8 cellular contexts compared by ENCODE assay signal in genomic region chr1:37513795-37514349, GRCh38. TPM values are rescaled to one million over a fixed set of nuclear protein-coding genes. Genes with fewer than 3 reads are reported as not detected.
DNase-seq lines count a peak whose midpoint lies in the region; ATAC-seq and TF ChIP-seq lines count a peak whose summit lies in the region.

No MANE protein-coding gene starts in this region.

- peak overlapping the region; percentile 31 for H3K27ac ChIP-seq in HCT116 (ENCODE audit: low read depth, low read length)
- no peak overlapping the region for H3K27ac ChIP-seq in stomach smooth muscle (ENCODE audit: low read length)

- peaks cover 0 to 36% (median 0%) of the 10 kb centered on the region in 3 donors for H3K36me3 Mint-ChIP-seq in naive thymus-derived CD8-positive, alpha-beta T cell

- H3K27ac Mint-ChIP-seq in naive thymus-derived CD8-positive, alpha-beta T cell = peak overlapping the region; percentile 84 to 98 (median 96)

- no peak for TF ChIP-seq POLR2A in HCT116 (IDR thresholded peaks at IDR 0.05; ENCODE audit: borderline replicate concordance, extremely low read depth, insufficient read depth, insufficient read length)

- DNase-seq in D341Med (ENCODE audit: low spot score) (peak; percentile 57), HCT116 (ENCODE audit: low read depth, low spot score) (no peak), NCI-H2227 treated with DMSO at 0.1 percent for 48 hours (lab: John Stamatoyannopoulos, UW) (peak; percentile 35), epithelial cell of esophagus (ENCODE audit: low read depth) (peak; percentile 53), cortex of kidney (lab: John Stamatoyannopoulos, UW) (no peak)
- DNase-seq in activated CD8-positive, alpha-beta memory T cell treated with anti-CD3 and anti-CD28 coated beads for 4 hours (ENCODE audit: low read depth in 2 of 2) = peak; percentile 38 to 65
- peak; percentile 13 to 70 (median 30) for DNase-seq in naive thymus-derived CD8-positive, alpha-beta T cell

- H3K4me1 ChIP-seq in HCT116 (ENCODE audit: control insufficient read depth in 1 of 2, insufficient read depth in 2 of 2, low read length in 2 of 2) (peaks cover 10 to 19% of the 10 kb centered on the region in 2 experiments; a peak in 3 of 4 replicates), stomach smooth muscle (ENCODE audit: control insufficient read depth, insufficient read depth, low read length) (peaks cover 17% of the 10 kb centered on the region)

- peaks cover 12 to 20% of the 10 kb centered on the region in 2 experiments for H3K36me3 ChIP-seq in HCT116 (ENCODE audit: control insufficient read depth in 1 of 2, insufficient read depth in 2 of 2, low read length in 2 of 2)
- H3K36me3 ChIP-seq in stomach smooth muscle (ENCODE audit: control insufficient read depth in 2 of 2, insufficient read depth in 2 of 2, low read length in 2 of 2) = peaks cover 7 to 10% of the 10 kb centered on the region in 2 donors

- RAD21 ChIA-PET in HCT116 (lab: Charles Lee; ENCODE audit: low non-redundant PET in 1 of 2, low total read pairs in 2 of 2, uncharacterized antibody in 2 of 2, unreplicated experiment in 2 of 2) = interaction anchor here in 1 of 2 experiments (0.6 kb wide), 1 partner anchor 354 kb away, joined by 4 read pairs; no protein-coding TSS in a partner anchor

- H3K4me3 ChIP-seq in HCT116 (replicated peaks in 1 of 2; ENCODE audit: low read depth in 1 of 2, low read length in 2 of 2) (peak overlapping the region; percentile 72 to 82), epithelial cell of esophagus (ENCODE audit: low read length) (peak overlapping the region; percentile 77), stomach smooth muscle (ENCODE audit: low read length in 2 of 2) (peak overlapping the region; percentile 86 to 94)

- peak; percentile 33 for ATAC-seq in HCT116
- ATAC-seq in naive thymus-derived CD8-positive, alpha-beta T cell = peak; percentile 3 to 12

- H3K9me3 ChIP-seq in HCT116 (ENCODE audit: control insufficient read depth in 1 of 2, insufficient read depth in 1 of 2, low read depth in 1 of 2, low read length in 2 of 2) (no peaks in the 10 kb centered on the region), stomach smooth muscle (ENCODE audit: control insufficient read depth in 2 of 2, low read length in 2 of 2) (no peaks in the 10 kb centered on the region)

- CTCF ChIA-PET in HCT116 (lab: Charles Lee) = interaction anchor here (0.7 to 1.8 kb wide), 10 partner anchors 8 to 176 kb away, joined by 3 to 10 read pairs (median 5); partner anchors contain the start of gene SNIP1

- no peaks in the 10 kb centered on the region for H3K27me3 Mint-ChIP-seq in naive thymus-derived CD8-positive, alpha-beta T cell

- no peaks in the 10 kb centered on the region for H3K9me2 ChIP-seq in HCT116 (ENCODE audit: insufficient read depth)

- H3K4me2 ChIP-seq in HCT116 (ENCODE audit: low read length) = peak overlapping the region; percentile 85

- H4K20me1 ChIP-seq in HCT116 (ENCODE audit: insufficient read depth) = no peaks in the 10 kb centered on the region

- H3K4me3 Mint-ChIP-seq in naive thymus-derived CD8-positive, alpha-beta T cell = peak overlapping the region; percentile 89 to 99 (median 97)

- peaks cover 23 to 51% (median 48%) of the 10 kb centered on the region in 4 donors for H3K4me1 Mint-ChIP-seq in naive thymus-derived CD8-positive, alpha-beta T cell

- no peak for TF ChIP-seq CTCF in HCT116 (IDR thresholded peaks at IDR 0.05 in 2 of 3, conservative IDR thresholded peaks at IDR 0.05 in 1 of 3; ENCODE audit: borderline replicate concordance in 1 of 3, insufficient read depth in 1 of 3, low read depth in 2 of 3, low read length in 2 of 3)
- TF ChIP-seq CTCF in epithelial cell of esophagus (IDR thresholded peaks at IDR 0.05; ENCODE audit: insufficient read depth, low read depth, low read length, missing control alignments) = no peak

- intact Hi-C loops in HCT116 (cut with micrococcal nuclease) = no loop called here

- TSS peak; percentile 45 for BruUV-seq in HCT116 (replicated peaks; lab: Mats Ljungman, UMichigan)

- no peak overlapping the region for H2AFZ ChIP-seq in HCT116 (ENCODE audit: low read depth, low read length, poor library complexity, severe bottlenecking)

- H3K9me3 Mint-ChIP-seq in naive thymus-derived CD8-positive, alpha-beta T cell = peaks cover 0 to 2% (median 0%) of the 10 kb centered on the region in 9 donors

- POLR2A ChIA-PET in HCT116 (lab: Charles Lee) = no interaction called here
- POLR2A ChIA-PET in naive thymus-derived CD8-positive, alpha-beta T cell (lab: Charles Lee) = interaction anchor here (0.6 to 5.5 kb wide), 17 partner anchors 8 to 178 kb away, joined by 3 to 133 read pairs (median 5); partner anchors contain the start of genes CDCA8, SNIP1 and ZC3H12A

- H3K27me3 ChIP-seq in HCT116 (ENCODE audit: insufficient read depth, low read length) = no peaks in the 10 kb centered on the region
- no peaks in the 10 kb centered on the region for H3K27me3 ChIP-seq in stomach smooth muscle (ENCODE audit: control insufficient read depth in 1 of 2, insufficient read depth in 2 of 2, low read length in 2 of 2)

- H3K79me2 ChIP-seq in HCT116 (ENCODE audit: insufficient read depth, low read length) = peaks cover 23% of the 10 kb centered on the region

- H3K9ac ChIP-seq in HCT116 (ENCODE audit: low read length) = peak overlapping the region; percentile 70
- H3K9ac ChIP-seq in stomach smooth muscle (ENCODE audit: low read length in 2 of 2) = peak overlapping the region; percentile 72 to 94

- TF ChIP-seq RAD21 in HCT116 (IDR thresholded peaks at IDR 0.05; ENCODE audit: low read depth) = no peak

TF ChIP-seq in HCT116, 20 proteins besides CTCF, POLR2A, EP300 and RAD21:
- TF ChIP-seq EZH2 (IDR thresholded peaks at IDR 0.05) (no peak), EGR1 (IDR thresholded peaks at IDR 0.05; ENCODE audit: low read depth) (no peak), SIN3A (IDR thresholded peaks at IDR 0.05; ENCODE audit: low read depth) (no peak), MAX (IDR thresholded peaks at IDR 0.05) (no peak), TCF7L2 (IDR thresholded peaks at IDR 0.05; ENCODE audit: borderline replicate concordance, extremely low read depth, insufficient read depth, insufficient read length) (no peak), POLR2AphosphoS5 (IDR thresholded peaks at IDR 0.05; ENCODE audit: low read depth, low read length) (no peak), JUND (IDR thresholded peaks at IDR 0.05) (no peak), ELF1 (IDR thresholded peaks at IDR 0.05; ENCODE audit: borderline replicate concordance, low read depth) (no peak), EZH2phosphoT487 (IDR thresholded peaks at IDR 0.05; ENCODE audit: borderline replicate concordance) (no peak), CEBPB (IDR thresholded peaks at IDR 0.05; ENCODE audit: low read depth) (no peak), FOSL1 (IDR thresholded peaks at IDR 0.05; ENCODE audit: low read depth) (no peak), ZNF274 (IDR thresholded peaks at IDR 0.05; ENCODE audit: low read depth, low read length) (no peak), YY1 (IDR thresholded peaks at IDR 0.05; ENCODE audit: extremely low read depth, insufficient replicate concordance, low read depth, low read length) (no peak), ZBTB33 (IDR thresholded peaks at IDR 0.05; ENCODE audit: extremely low read depth, insufficient replicate concordance, low read length) (no peak)

RNA-seq across cellular contexts. Expression of gene MEAF6, which starts 0.7 kb away (rescaled TPM):
- total RNA-seq in HCT116 (2021; ENCODE audit: unreplicated experiment) = 50.3 TPM
- 19.8 and 29.1 TPM in 2 replicates for polyA plus RNA-seq in HCT116 (2012)
- total RNA-seq in naive thymus-derived CD8-positive, alpha-beta T cell = 10 to 100 TPM; 93.8 to 99.3 TPM
- 100 to 1,000 TPM; 118 to 184 (median 154) TPM for polyA plus RNA-seq in naive thymus-derived CD8-positive, alpha-beta T cell

RNA-seq across cellular contexts. Expression of gene ZC3H12A, which starts 39.5 kb away (rescaled TPM):
- 10.6 TPM for total RNA-seq in HCT116 (2021; ENCODE audit: unreplicated experiment)
- polyA plus RNA-seq in HCT116 (2012) = 12.3 and 13.1 TPM in 2 replicates
- total RNA-seq in naive thymus-derived CD8-positive, alpha-beta T cell = 10 to 100 TPM; 39.5 to 45.3 TPM
- 10 to 100 TPM in 1 of 3 donors, 1 to 10 TPM in 2; 1.5 to 10.0 (median 3.1) TPM for polyA plus RNA-seq in naive thymus-derived CD8-positive, alpha-beta T cell

RNA-seq across cellular contexts. Expression of gene SNIP1, which starts 40.2 kb away (rescaled TPM):
- total RNA-seq in HCT116 (2021; ENCODE audit: unreplicated experiment) = 18.8 TPM
- 6.0 and 6.1 TPM in 2 replicates for polyA plus RNA-seq in HCT116 (2012)
- total RNA-seq in naive thymus-derived CD8-positive, alpha-beta T cell = 10 to 100 TPM; 36.3 to 36.9 TPM
- 1 to 10 TPM; 3.6 to 5.5 (median 3.7) TPM for polyA plus RNA-seq in naive thymus-derived CD8-positive, alpha-beta T cell

RNA-seq across cellular contexts. Expression of gene DNALI1, which starts 42.9 kb away (rescaled TPM):
- total RNA-seq in HCT116 (2021; ENCODE audit: unreplicated experiment) = 0.64 TPM
- polyA plus RNA-seq in HCT116 (2012) = 0.39 and 0.55 TPM in 2 replicates
- under 1 TPM; 0.49 to 0.60 TPM for total RNA-seq in naive thymus-derived CD8-positive, alpha-beta T cell
- polyA plus RNA-seq in naive thymus-derived CD8-positive, alpha-beta T cell = not detected

Comparison
In these comparisons a context has a peak if more than half of its experiments do, and no peak if none do; other contexts are left out.
1. DNase-seq: peak in D341Med (single experiment), NCI-H2227 treated with DMSO at 0.1 percent for 48 hours (single experiment), activated CD8-positive, alpha-beta memory T cell treated with anti-CD3 and anti-CD28 coated beads for 4 hours (2 of 2), epithelial cell of esophagus (single experiment) and naive thymus-derived CD8-positive, alpha-beta T cell (10 of 10); none in HCT116 (single experiment) and cortex of kidney (single experiment).
2. Peak in every context shown above with its lines, with median percentiles within 50 percentile points of each other: H3K4me3 ChIP-seq.